In the genomic region with DNA sequence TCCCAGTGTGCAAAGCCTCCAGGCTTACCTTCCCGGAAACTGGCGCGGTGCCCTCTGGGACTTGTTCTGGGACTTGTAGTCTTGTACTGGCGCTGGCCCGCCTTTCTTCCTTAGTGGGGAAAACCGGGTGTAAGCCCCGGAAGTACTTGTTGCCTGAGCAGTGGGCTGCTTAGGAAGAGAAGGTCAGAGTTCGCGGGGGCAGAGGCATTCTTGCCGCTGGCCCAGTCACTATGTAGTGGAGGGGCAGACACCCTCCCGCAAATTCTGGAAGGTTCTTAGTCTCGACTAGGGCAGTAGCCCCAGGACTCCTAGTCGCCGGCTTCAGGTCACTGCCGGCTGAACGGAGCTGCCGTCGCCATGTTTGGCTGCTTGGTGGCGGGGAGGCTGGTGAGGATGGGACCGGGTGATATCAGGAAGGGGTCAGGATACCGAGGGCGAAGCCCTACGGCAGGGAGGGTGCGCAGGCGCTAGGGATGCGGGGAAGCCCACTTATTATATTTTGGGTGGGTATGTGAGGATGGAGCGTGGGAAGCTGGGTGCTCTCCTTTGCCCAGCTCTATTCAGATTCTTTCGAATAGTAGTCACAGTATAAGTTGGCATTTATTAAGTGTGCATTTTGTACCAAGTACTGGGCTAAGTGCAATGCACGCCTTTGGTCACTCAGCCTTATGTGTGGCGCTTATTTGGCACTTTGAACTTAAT, we compare ENCODE assay signal across 8 cellular contexts.
DNase-seq lines count a peak whose midpoint lies in the region; ATAC-seq and TF ChIP-seq lines count a peak whose summit lies in the region.

Gene HIKESHI (plus strand): TSS at position 149 of the 702 bp plus-strand sequence. CDS start 209 bp downstream, at position 358.

- peak within 1 kb of the TSS; percentile 92 for H3K4me2 ChIP-seq in MM.1S (ENCODE audit: low read depth, low read length)

- H3K27me3 Mint-ChIP-seq in nephron progenitor cell (ENCODE audit: low read depth, poor library complexity) = peaks cover 10% of the 10 kb centered on the region
- H3K27me3 Mint-ChIP-seq in stimulated activated naive CD8-positive, alpha-beta T cell treated with anti-CD3 and anti-CD28 coated beads, Interleukin-15, amount 100 ng/mL, for 72 hours = no peaks in the 10 kb centered on the region

- H3K4me3 ChIP-seq in HAP-1 = peak within 1 kb of the TSS; percentile 77
- H3K4me3 ChIP-seq in MM.1S (ENCODE audit: low read length) = peak within 1 kb of the TSS; percentile 95

- H3K4me3 Mint-ChIP-seq in nephron progenitor cell = peak within 1 kb of the TSS; percentile 100
- peak within 1 kb of the TSS; percentile 91 to 94 for H3K4me3 Mint-ChIP-seq in stimulated activated naive CD8-positive, alpha-beta T cell treated with anti-CD3 and anti-CD28 coated beads, Interleukin-15, amount 100 ng/mL, for 72 hours

- H3K9ac ChIP-seq in ES-I3 (ENCODE audit: low read depth, low read length) (peak within 1 kb of the TSS; percentile 95), MM.1S (ENCODE audit: low read length) (peak within 1 kb of the TSS; percentile 74)

- peaks cover 15% of the 10 kb centered on the region for H3K36me3 Mint-ChIP-seq in nephron progenitor cell (ENCODE audit: low read depth)

- no peaks in the 10 kb centered on the region; the same call in 1 of the 2 replicates for H3F3A ChIP-seq in MM.1S (ENCODE audit: insufficient read depth, low read length)

- H3K9me3 Mint-ChIP-seq in nephron progenitor cell = peaks cover 3% of the 10 kb centered on the region
- H3K9me3 Mint-ChIP-seq in stimulated activated naive CD8-positive, alpha-beta T cell treated with anti-CD3 and anti-CD28 coated beads, Interleukin-15, amount 100 ng/mL, for 72 hours = peaks cover 0 to 5% of the 10 kb centered on the region in 2 donors

- H3K9me3 ChIP-seq in ES-I3 (ENCODE audit: control insufficient read depth, insufficient read depth, low read length) (no peaks in the 10 kb centered on the region), HAP-1 (no peaks in the 10 kb centered on the region), MM.1S (replicated peaks; ENCODE audit: insufficient read depth, low read length) (no peaks in the 10 kb centered on the region)

- peaks cover 33% of the 10 kb centered on the region for H3K79me2 ChIP-seq in MM.1S (ENCODE audit: low read length)

- peak; percentile 98 for ATAC-seq in stimulated activated naive CD8-positive, alpha-beta T cell treated with anti-CD3 and anti-CD28 coated beads, Interleukin-15, amount 100 ng/mL, for 72 hours

- H2AFZ ChIP-seq in MM.1S (ENCODE audit: low read length) = peak within 1 kb of the TSS; percentile 90

- H3K9me2 ChIP-seq in MM.1S (replicated peaks; ENCODE audit: insufficient read depth, low read length) = no peaks in the 10 kb centered on the region

- DNase-seq in HAP-1 (ENCODE audit: low spot score in 2 of 2) (peak; percentile 97 to 99), MM.1S (peak; percentile 95), SIG-M5 (lab: John Stamatoyannopoulos, UW) (peak; percentile 68), activated gamma-delta T cell (lab: John Stamatoyannopoulos, UW) (peak; percentile 37), fibroblast of the conjunctiva (ENCODE audit: low read depth) (peak; percentile 96), nephron progenitor cell (peak; percentile 89)
- peak; percentile 70 to 84 for DNase-seq in stimulated activated naive CD8-positive, alpha-beta T cell treated with anti-CD3 and anti-CD28 coated beads, Interleukin-15, amount 100 ng/mL, for 72 hours

- H3K36me3 ChIP-seq in ES-I3 (ENCODE audit: insufficient read depth, low read length) (no peaks in the 10 kb centered on the region), HAP-1 (replicated peaks) (no peaks in the 10 kb centered on the region; the same call in 1 of the 2 replicates), MM.1S (replicated peaks; ENCODE audit: insufficient read depth, low read length) (no peaks in the 10 kb centered on the region)

- TF ChIP-seq CTCF in MM.1S (IDR thresholded peaks at IDR 0.05; ENCODE audit: low read length) = no peak
- TF ChIP-seq CTCF in nephron progenitor cell (IDR thresholded peaks at IDR 0.05) = no peak

- H3K4me1 ChIP-seq in ES-I3 (ENCODE audit: insufficient read depth, low read length) (0 out of 2 replicates have a peak, but pooled peaks cover 4% of the 10 kb centered on the region), HAP-1 (peaks cover 12% of the 10 kb centered on the region), MM.1S (ENCODE audit: low read length) (peaks cover 10% of the 10 kb centered on the region)

- in situ Hi-C loops in HAP-1 (cut with MboI; ENCODE audit: low sequenced_read_pairs) = no loop called here

- H3K27ac ChIP-seq in MM.1S (ENCODE audit: low read length) = peak within 1 kb of the TSS; percentile 37; the same call in 1 of the 2 replicates

- H4K20me1 ChIP-seq in MM.1S (ENCODE audit: insufficient read depth, low read length) = no peaks in the 10 kb centered on the region

- H3K27ac Mint-ChIP-seq in nephron progenitor cell = peak within 1 kb of the TSS; percentile 99
- H3K27ac Mint-ChIP-seq in stimulated activated naive CD8-positive, alpha-beta T cell treated with anti-CD3 and anti-CD28 coated beads, Interleukin-15, amount 100 ng/mL, for 72 hours = peak within 1 kb of the TSS; percentile 94 to 97

- peaks cover 31% of the 10 kb centered on the region for H3K4me1 Mint-ChIP-seq in nephron progenitor cell
- peaks cover 27% of the 10 kb centered on the region for H3K4me1 Mint-ChIP-seq in stimulated activated naive CD8-positive, alpha-beta T cell treated with anti-CD3 and anti-CD28 coated beads, Interleukin-15, amount 100 ng/mL, for 72 hours

- H3K27me3 ChIP-seq in HAP-1 (ENCODE audit: low read depth) (no peaks in the 10 kb centered on the region), MM.1S (replicated peaks; ENCODE audit: insufficient read depth, low read length) (no peaks in the 10 kb centered on the region)

Comparison
In these comparisons a context has a peak if more than half of its experiments do, and no peak if none do; other contexts are left out.
1. Peak in every context shown above with its lines: DNase-seq, ATAC-seq, H3K4me3 ChIP-seq and H3K27ac ChIP-seq.
2. DNase-seq: peak in every context shown above with its lines; median percentile 98 in HAP-1; 96 in fibroblast of the conjunctiva; 95 in MM.1S; 89 in nephron progenitor cell; 77 in stimulated activated naive CD8-positive, alpha-beta T cell treated with anti-CD3 and anti-CD28 coated beads, Interleukin-15, amount 100 ng/mL, for 72 hours; 68 in SIG-M5; 37 in activated gamma-delta T cell.